Comparison of ENCODE assay signal across 16 cellular contexts in genomic region chr9:126173401-126173800, GRCh38.
DNase-seq lines count a peak whose midpoint lies in the region; ATAC-seq and TF ChIP-seq lines count a peak whose summit lies in the region.
"Had no signal": no experiment of that assay in that cellular context is flagged by ENCODE, and none has a peak within 500 bp of the region (broad histone marks: within the 10 kb centered on the region; RNA-seq: fewer than 3 reads in every experiment).

No MANE protein-coding gene starts in this region.

- no peak for TF ChIP-seq POLR2A in esophagus muscularis mucosa (IDR thresholded peaks at IDR 0.05; ENCODE audit: low read depth)

- H3K4me1 Mint-ChIP-seq in osteocyte (ENCODE audit: unreplicated experiment), result no peaks in the 10 kb centered on the region
- H3K4me1 Mint-ChIP-seq: CD8-positive, alpha-beta memory T cell; H9 had no signal

- TF ChIP-seq CTCF in esophagus muscularis mucosa (IDR thresholded peaks at IDR 0.05), result no peak
- no peak for TF ChIP-seq CTCF in osteocyte (IDR thresholded peaks at IDR 0.05)
- TF ChIP-seq CTCF in upper lobe of right lung (IDR thresholded peaks at IDR 0.05), result no peak

- no peak overlapping the region for H3K4me3 Mint-ChIP-seq in osteocyte (ENCODE audit: unreplicated experiment)
- H3K4me3 Mint-ChIP-seq: CD8-positive, alpha-beta memory T cell; H9 had no signal

- peak; percentile 14 for ATAC-seq in upper lobe of right lung
- ATAC-seq in HG03354 (IDR thresholded peaks at IDR 0.05; ENCODE audit: poor library complexity, severe bottlenecking, unreplicated experiment), result no peak

- H3K27ac ChIP-seq in esophagus muscularis mucosa (replicated peaks in 1 of 4) (no peak overlapping the region), upper lobe of right lung (no peak overlapping the region)
- H3K27ac ChIP-seq: BLaER1 had no signal

- H3K27me3 ChIP-seq in esophagus muscularis mucosa, result no peaks in the 10 kb centered on the region
- no peaks in the 10 kb centered on the region for H3K27me3 ChIP-seq in upper lobe of right lung
- H3K27me3 ChIP-seq: BLaER1 had no signal

- peak; percentile 40 for DNase-seq in activated CD8-positive, alpha-beta memory T cell treated with anti-CD3 and anti-CD28 coated beads for 24 hours
- no peak for DNase-seq in activated CD8-positive, alpha-beta memory T cell treated with anti-CD3 and anti-CD28 coated beads, Interleukin-2, amount 50 U/mL, for 4 hours
- peak; percentile 78 for DNase-seq in esophagus muscularis mucosa (ENCODE audit: extremely low spot score)
- DNase-seq in osteocyte (ENCODE audit: extremely low spot score, unreplicated experiment), result peak; percentile 80
- DNase-seq in upper lobe of right lung, result no peak
- DNase-seq in posterior vena cava (ENCODE audit: low spot score), result no peak
- DNase-seq: 8988T; AML-193; Caco-2; CD8-positive, alpha-beta memory T cell; DND-41; GDM1; GOT3; H9 had no signal

- peaks cover 15% of the 10 kb centered on the region for H3K9me3 Mint-ChIP-seq in osteocyte (ENCODE audit: unreplicated experiment)

- 75% methylated on average over 5 of the region's 7 CpGs for WGBS in esophagus muscularis mucosa

- no peak overlapping the region for H3K27ac Mint-ChIP-seq in osteocyte (ENCODE audit: unreplicated experiment)
- H3K27ac Mint-ChIP-seq: CD8-positive, alpha-beta memory T cell; H9 had no signal

- H3K36me3 ChIP-seq in esophagus muscularis mucosa (no peaks in the 10 kb centered on the region), upper lobe of right lung (no peaks in the 10 kb centered on the region)
- H3K36me3 ChIP-seq: BLaER1 had no signal

- peaks cover 0 to 9% (median 0%) of the 10 kb centered on the region in 4 donors for H3K9me3 ChIP-seq in esophagus muscularis mucosa
- no peaks in the 10 kb centered on the region for H3K9me3 ChIP-seq in upper lobe of right lung

- intact Hi-C loops in esophagus muscularis mucosa (cut with DNase I) (no loop called here), upper lobe of right lung (cut with DNase I) (no loop called here), posterior vena cava (cut with DNase I) (no loop called here)

- no peaks in the 10 kb centered on the region for H3K4me1 ChIP-seq in esophagus muscularis mucosa
- no peaks in the 10 kb centered on the region for H3K4me1 ChIP-seq in upper lobe of right lung
- H3K4me1 ChIP-seq: BLaER1, Caco-2 had no signal

- no peak for TF ChIP-seq EP300 in esophagus muscularis mucosa (IDR thresholded peaks at IDR 0.05)

- peaks cover 45% of the 10 kb centered on the region for H3K27me3 Mint-ChIP-seq in osteocyte (ENCODE audit: unreplicated experiment)

- H3K36me3 Mint-ChIP-seq in osteocyte (ENCODE audit: unreplicated experiment), result no peaks in the 10 kb centered on the region
- H3K36me3 Mint-ChIP-seq: CD8-positive, alpha-beta memory T cell had no signal

- no peak overlapping the region for H3K4me3 ChIP-seq in esophagus muscularis mucosa
- H3K4me3 ChIP-seq in upper lobe of right lung, result no peak overlapping the region
- H3K4me3 ChIP-seq: BLaER1 had no signal

Comparison
In these comparisons a context has a peak if more than half of its experiments do, and no peak if none do; other contexts are left out.
1. DNase-seq: peak in activated CD8-positive, alpha-beta memory T cell treated with anti-CD3 and anti-CD28 coated beads for 24 hours (single experiment), esophagus muscularis mucosa (single experiment) and osteocyte (single experiment); none in activated CD8-positive, alpha-beta memory T cell treated with anti-CD3 and anti-CD28 coated beads, Interleukin-2, amount 50 U/mL, for 4 hours (single experiment), upper lobe of right lung (single experiment) and posterior vena cava (single experiment).